30 cellular contexts compared by ENCODE assay signal in genomic region chr1:16226129-16226494, GRCh38. TPM values are rescaled to one million over a fixed set of nuclear protein-coding genes. Genes with fewer than 3 reads are reported as not detected.
DNase-seq lines count a peak whose midpoint lies in the region; ATAC-seq, FAIRE-seq and TF ChIP-seq lines count a peak whose summit lies in the region.
"Had no signal": no experiment of that assay in that cellular context is flagged by ENCODE, and none has a peak within 500 bp of the region (broad histone marks: within the 10 kb centered on the region; RNA-seq: fewer than 3 reads in every experiment).

No MANE protein-coding gene starts in this region.

- no peak overlapping the region for H3K9ac ChIP-seq in liver (ENCODE audit: low read depth in 1 of 2, low read length in 2 of 2)
- no peak overlapping the region for H3K9ac ChIP-seq in HepG2 (ENCODE audit: insufficient read depth, low read depth, low read length)
- no peak overlapping the region for H3K9ac ChIP-seq in iPS-15b (ENCODE audit: low read depth, low read length)
- H3K9ac ChIP-seq: GM23248 had no signal

- H3K27ac ChIP-seq in liver (ENCODE audit: low read depth in 1 of 2, low read length in 2 of 2): no peak overlapping the region
- no peak overlapping the region for H3K27ac ChIP-seq in HepG2 (ENCODE audit: extremely low read length, insufficient read depth, low read length)
- no peak overlapping the region for H3K27ac ChIP-seq in CD8-positive, alpha-beta memory T cell (ENCODE audit: low read depth, low read length)
- H3K27ac ChIP-seq: ascending aorta, GM23248, PC-9, suprapubic skin, vagina had no signal

- TF ChIP-seq POLR2A in HepG2 (IDR thresholded peaks at IDR 0.05; ENCODE audit: insufficient read depth in 1 of 2, low read depth in 2 of 2, low read length in 2 of 2): no peak

- H3K4me2 ChIP-seq in HepG2 (ENCODE audit: low read depth, low read length): no peak overlapping the region
- H3K4me2 ChIP-seq: PC-9 had no signal

- TF ChIP-seq EP300 in HepG2 (IDR thresholded peaks at IDR 0.05; ENCODE audit: low read depth in 2 of 2, low read length in 2 of 2): no peak
- no peak for TF ChIP-seq EP300 in HepG2 (CRISPR knock-in tag; IDR thresholded peaks at IDR 0.05; ENCODE audit: borderline replicate concordance)

- ATAC-seq in HepG2 (no peak), GM21528 (IDR thresholded peaks at IDR 0.05; ENCODE audit: low FRiP score, unreplicated experiment) (no peak), GM18858 (IDR thresholded peaks at IDR 0.05; ENCODE audit: unreplicated experiment) (no peak)
- ATAC-seq: stimulated activated memory B cell treated with anti-CD40 and anti-IgM and Interleukin-4, amounts not matched to agents 10 μg/mL and 1 μg/mL and 100 μg/mL, for 72 hours had no signal

- BruUV-seq in HepG2 (replicated peaks; lab: Mats Ljungman, UMichigan): no TSS peak

- H3K9me3 Mint-ChIP-seq in neural crest cell: no peaks in the 10 kb centered on the region
- H3K9me3 Mint-ChIP-seq in CD8-positive, alpha-beta memory T cell: peaks cover 0 to 8% (median 3%) of the 10 kb centered on the region in 5 donors
- H3K9me3 Mint-ChIP-seq: central memory CD8-positive, alpha-beta T cell; dendritic cell treated with granulocyte-macrophage colony-stimulating factor and Interleukin-4, amounts not matched to agents 40 ng/mL and 50 ng/mL, for 4 days; T-helper 2 cell treated with Interferon-gamma antibody and Interleukin-4, amounts not matched to agents 5 μg/mL and 100 μg/mL, for 36 hours had no signal

- FAIRE-seq in HepG2 (lab: Jason Lieb, UNC): no peak
- FAIRE-seq: D721Med, GM18507, pancreas had no signal

- TF ChIP-seq CTCF in liver (IDR thresholded peaks at IDR 0.05; ENCODE audit: low read depth, low read length, missing input control): no peak
- no peak for TF ChIP-seq CTCF in HepG2 (CRISPR knock-in tag; IDR thresholded peaks at IDR 0.05)
- TF ChIP-seq CTCF in neural crest cell (conservative IDR thresholded peaks at IDR 0.05): no peak

- H3K79me2 ChIP-seq in HepG2 (ENCODE audit: insufficient read depth, low read length): no peaks in the 10 kb centered on the region

- H3K4me1 ChIP-seq in liver (ENCODE audit: control insufficient read depth in 4 of 4, insufficient read depth in 4 of 4, low read length in 3 of 4) (peaks cover 1 to 12% (median 6%) of the 10 kb centered on the region in 4 donors), HepG2 (ENCODE audit: insufficient read depth, low read length) (no peaks in the 10 kb centered on the region), iPS-15b (ENCODE audit: control insufficient read depth, insufficient read depth, low read length) (peaks cover 7% of the 10 kb centered on the region)
- no peaks in the 10 kb centered on the region for H3K4me1 ChIP-seq in CD8-positive, alpha-beta memory T cell (ENCODE audit: insufficient read depth, low read length)
- H3K4me1 ChIP-seq: pancreas had no signal

- H3K27ac Mint-ChIP-seq in neural crest cell (ENCODE audit: unreplicated experiment): no peak overlapping the region
- peak overlapping the region in 1 of 8 donors; percentile 8 for H3K27ac Mint-ChIP-seq in CD8-positive, alpha-beta memory T cell
- H3K27ac Mint-ChIP-seq: activated naive CD8-positive, alpha-beta T cell treated with anti-CD3 and anti-CD28 coated beads, Interleukin-2, amount 10 ng/mL, durations not matched to agents 7 days and 5 days; dendritic cell treated with granulocyte-macrophage colony-stimulating factor and Interleukin-4, amounts not matched to agents 40 ng/mL and 50 ng/mL, for 4 days; naive thymus-derived CD4-positive, alpha-beta T cell; stimulated activated memory B cell treated with anti-CD40 and anti-IgM and Interleukin-4, amounts not matched to agents 10 μg/mL and 1 μg/mL and 100 μg/mL, for 72 hours; T-helper 2 cell treated with Interferon-gamma antibody and Interleukin-4, amounts not matched to agents 5 μg/mL and 100 μg/mL, for 36 hours had no signal

- in situ Hi-C loops in HepG2 (cut with HindIII; ENCODE audit: extremely low pct_ligation_motif_present, low pct_unique_long_range_greater_than_20kb): no loop called here

- intact Hi-C loops in HepG2 (cut with micrococcal nuclease; ENCODE audit: unreplicated experiment): no loop called here

- H3K27me3 ChIP-seq in liver (ENCODE audit: control insufficient read depth in 4 of 4, insufficient read depth in 4 of 4, low read length in 3 of 4): no peaks in the 10 kb centered on the region
- H3K27me3 ChIP-seq in HepG2 (ENCODE audit: control insufficient read depth in 1 of 2, insufficient read depth in 2 of 2, low read length in 2 of 2): peaks cover 1 to 8% of the 10 kb centered on the region in 2 experiments; a peak in 3 of 5 replicates
- peaks cover 55% of the 10 kb centered on the region for H3K27me3 ChIP-seq in iPS-15b (ENCODE audit: control insufficient read depth, insufficient read depth, low read length)
- H3K27me3 ChIP-seq in CD8-positive, alpha-beta memory T cell (ENCODE audit: insufficient read depth, low read length, poor library complexity, severe bottlenecking): peaks cover 3% of the 10 kb centered on the region
- H3K27me3 ChIP-seq: pancreas, vagina had no signal

- TF ChIP-seq RAD21 in liver (IDR thresholded peaks at IDR 0.05) (no peak), HepG2 (CRISPR knock-in tag; IDR thresholded peaks at IDR 0.05) (no peak)

- H3K9me3 ChIP-seq in liver (ENCODE audit: control insufficient read depth in 4 of 4, low read length in 3 of 4) (no peaks in the 10 kb centered on the region), HepG2 (ENCODE audit: low read length) (no peaks in the 10 kb centered on the region), iPS-15b (ENCODE audit: control insufficient read depth, insufficient read depth, low read length) (no peaks in the 10 kb centered on the region)
- no peaks in the 10 kb centered on the region for H3K9me3 ChIP-seq in CD8-positive, alpha-beta memory T cell (ENCODE audit: low read length)
- H3K9me3 ChIP-seq: ascending aorta, pancreas, suprapubic skin, vagina had no signal

- H3K36me3 Mint-ChIP-seq in neural crest cell (ENCODE audit: low read depth): no peaks in the 10 kb centered on the region
- H3K36me3 Mint-ChIP-seq in CD8-positive, alpha-beta memory T cell: peaks cover 0 to 10% (median 3%) of the 10 kb centered on the region in 3 donors

- POLR2A ChIA-PET in HepG2 (lab: Yijun Ruan, JAX): interaction anchor here (0.7 kb wide), 1 partner anchor 121 kb away, joined by 4 read pairs; no protein-coding TSS in a partner anchor
- POLR2A ChIA-PET in CD8-positive, alpha-beta memory T cell (lab: Charles Lee): no interaction called here

- H3K27me3 Mint-ChIP-seq in neural crest cell (ENCODE audit: low read depth): peaks cover 80% of the 10 kb centered on the region
- H3K27me3 Mint-ChIP-seq in CD8-positive, alpha-beta memory T cell: peaks cover 32 to 42% of the 10 kb centered on the region in 2 donors

- DNase-seq in HepG2 (ENCODE audit: low spot score) (no peak), neural crest cell (ENCODE audit: low read depth, low spot score) (no peak), dermis blood vessel endothelial cell (no peak)
- no peak for DNase-seq in CD8-positive, alpha-beta memory T cell
- DNase-seq: activated CD4-positive, alpha-beta T cell treated with anti-CD3 and anti-CD28 coated beads for 4 hours; activated CD8-positive, alpha-beta memory T cell treated with anti-CD3 and anti-CD28 coated beads for 24 hours; activated effector memory CD4-positive, alpha-beta T cell treated with Interleukin-2 at 50 U/mL for 16 hours; activated naive CD8-positive, alpha-beta T cell treated with anti-CD3 and anti-CD28 coated beads, Interleukin-2, amount 10 ng/mL, durations not matched to agents 7 days and 5 days; CD4-positive, CD25-positive, alpha-beta regulatory T cell; naive thymus-derived CD4-positive, alpha-beta T cell; NCI-H1105 treated with DMSO at 0.1 percent for 48 hours; NCI-H1930; NCI-H524 treated with DMSO at 0.1 percent for 48 hours; PC-9; stimulated activated CD4-positive, alpha-beta T cell treated with anti-CD3 and anti-CD28 coated beads, Interleukin-4, amount 100 ng/mL, for 4 hours had no signal

- H3K4me1 Mint-ChIP-seq in neural crest cell: peaks cover 19% of the 10 kb centered on the region
- H3K4me1 Mint-ChIP-seq in CD8-positive, alpha-beta memory T cell: peaks cover 0 to 1% (median 0%) of the 10 kb centered on the region in 3 donors
- H3K4me1 Mint-ChIP-seq: activated naive CD8-positive, alpha-beta T cell treated with anti-CD3 and anti-CD28 coated beads, Interleukin-2, amount 10 ng/mL, durations not matched to agents 7 days and 5 days; central memory CD8-positive, alpha-beta T cell had no signal

- 93% methylated on average over 7 of the region's 7 CpGs for WGBS in liver
- WGBS in HepG2 (ENCODE audit: low lambda C conversion rate): 57% methylated on average over 7 of the region's 7 CpGs

- H3K4me3 ChIP-seq in liver (ENCODE audit: low read depth in 1 of 3, low read length in 3 of 3) (peak overlapping the region in 2 of 3 donors; percentile 49 to 61), HepG2 (replicated peaks in 1 of 3; ENCODE audit: insufficient read depth in 1 of 3, low read depth in 2 of 3, low read length in 3 of 3) (no peak overlapping the region), iPS-15b (ENCODE audit: low read depth, low read length) (peak overlapping the region; percentile 73)
- no peak overlapping the region for H3K4me3 ChIP-seq in CD8-positive, alpha-beta memory T cell (ENCODE audit: low read length)
- H3K4me3 ChIP-seq: PC-9 had no signal

- CTCF ChIA-PET in HepG2 (lab: Yijun Ruan, JAX; ENCODE audit: low intra/inter-chr PET ratio, low total read pairs): no interaction called here
- CTCF ChIA-PET in CD8-positive, alpha-beta memory T cell (lab: Charles Lee): interaction anchor here (1.2 kb wide), 1 partner anchor 147 kb away, joined by 3 read pairs; no protein-coding TSS in a partner anchor

- H2AFZ ChIP-seq in HepG2 (ENCODE audit: low read length): no peak overlapping the region
- H2AFZ ChIP-seq: PC-9 had no signal

- H4K20me1 ChIP-seq in HepG2 (ENCODE audit: insufficient read depth, low read length): no peaks in the 10 kb centered on the region

- H3K36me3 ChIP-seq in liver (ENCODE audit: control insufficient read depth in 4 of 4, insufficient read depth in 3 of 4, low read depth in 1 of 4, low read length in 3 of 4): no peaks in the 10 kb centered on the region
- H3K36me3 ChIP-seq in HepG2 (replicated peaks in 1 of 2; ENCODE audit: control insufficient read depth in 1 of 2, insufficient read depth in 2 of 2, low read length in 2 of 2): no peaks in the 10 kb centered on the region
- H3K36me3 ChIP-seq in iPS-15b (ENCODE audit: control insufficient read depth, insufficient read depth, low read length): no peaks in the 10 kb centered on the region
- H3K36me3 ChIP-seq in CD8-positive, alpha-beta memory T cell (ENCODE audit: insufficient read depth, low read length): no peaks in the 10 kb centered on the region
- H3K36me3 ChIP-seq: ascending aorta, pancreas, suprapubic skin, vagina had no signal

- peak overlapping the region; percentile 59 for H3K4me3 Mint-ChIP-seq in neural crest cell
- no peak overlapping the region for H3K4me3 Mint-ChIP-seq in CD8-positive, alpha-beta memory T cell
- H3K4me3 Mint-ChIP-seq: activated naive CD8-positive, alpha-beta T cell treated with anti-CD3 and anti-CD28 coated beads, Interleukin-2, amount 10 ng/mL, durations not matched to agents 7 days and 5 days; central memory CD8-positive, alpha-beta T cell; dendritic cell treated with granulocyte-macrophage colony-stimulating factor and Interleukin-4, amounts not matched to agents 40 ng/mL and 50 ng/mL, for 4 days; stimulated activated memory B cell treated with anti-CD40 and anti-IgM and Interleukin-4, amounts not matched to agents 10 μg/mL and 1 μg/mL and 100 μg/mL, for 72 hours; T-helper 2 cell treated with Interferon-gamma antibody and Interleukin-4, amounts not matched to agents 5 μg/mL and 100 μg/mL, for 36 hours had no signal

RNA-seq across cellular contexts. Expression of gene CPLANE2, which starts 10.9 kb away (rescaled TPM):
- 1 to 10 TPM; 2.5 to 2.7 TPM for total RNA-seq in liver
- polyA plus RNA-seq in liver: 1 to 10 TPM in 1 of 2 donors, under 1 TPM in 1; 0.96 to 2.4 TPM
- 0.98 and 1.6 TPM in 2 replicates for total RNA-seq in HepG2 (2016; rRNA removed; fragmentation: Illumina TruSeq; extraction: Trizol)
- 0.62 and 0.71 TPM in 2 replicates for total RNA-seq in HepG2 (2016; cell fraction: cytosol; rRNA removed; fragmentation: Illumina TruSeq; extraction: Trizol; ENCODE audit: low read depth)
- 1.00 and 1.9 TPM in 2 replicates for total RNA-seq in HepG2 (2016; cell fraction: insoluble cytoplasmic fraction; rRNA removed; fragmentation: Illumina TruSeq; extraction: Trizol)
- total RNA-seq in HepG2 (2016; cell fraction: membrane; rRNA removed; fragmentation: Illumina TruSeq; extraction: Trizol): 1.8 and 1.9 TPM in 2 replicates
- total RNA-seq in HepG2 (2016; cell fraction: nucleus; rRNA removed; fragmentation: Illumina TruSeq; extraction: Trizol): 0.99 and 1.3 TPM in 2 replicates
- 0.27 and 0.29 TPM in 2 replicates for polyA plus RNA-seq in HepG2 (2011; rRNA removed)
- polyA plus RNA-seq in HepG2 (2011; cell fraction: cytosol; rRNA removed): 0.12 and 0.42 TPM in 2 replicates
- polyA plus RNA-seq in HepG2 (2011; cell fraction: nucleus; rRNA removed): 0.43 and 0.48 TPM in 2 replicates
- polyA plus RNA-seq in HepG2 (2012): 0.38 and 0.53 TPM in 2 replicates
- 0.38 and 0.65 TPM in 2 replicates for polyA plus RNA-seq in HepG2 (2016; cell fraction: cytosol; fragmentation: Illumina TruSeq; extraction: Trizol; ENCODE audit: low read depth)
- 0.47 and 0.85 TPM in 2 replicates for polyA plus RNA-seq in HepG2 (2016; cell fraction: insoluble cytoplasmic fraction; fragmentation: Illumina TruSeq; extraction: Trizol; ENCODE audit: low read depth)
- polyA plus RNA-seq in HepG2 (2016; cell fraction: membrane; fragmentation: Illumina TruSeq; extraction: Trizol; ENCODE audit: low read depth): 0.76 and 1.2 TPM in 2 replicates
- polyA plus RNA-seq in HepG2 (2016; cell fraction: nucleus; fragmentation: Illumina TruSeq; extraction: Trizol; ENCODE audit: insufficient read depth, low read depth): 0.41 and 2.0 TPM in 2 replicates
- 4.2 and 10.4 TPM in 2 replicates for polyA minus RNA-seq in HepG2 (2011; rRNA and poly(A)+ RNA removed; ENCODE audit: low replicate concordance)
- 2.1 TPM in 1 of 2 replicates, not detected in the other for polyA minus RNA-seq in HepG2 (2011; cell fraction: cytosol; rRNA and poly(A)+ RNA removed)
- polyA minus RNA-seq in HepG2 (2011; cell fraction: nucleus; rRNA and poly(A)+ RNA removed): 0.39 and 1.1 TPM in 2 replicates
- 11.4 and 11.8 TPM in 2 replicates for total RNA-seq in neural crest cell
- total RNA-seq in CD8-positive, alpha-beta memory T cell: 1 to 10 TPM; 5.2 to 5.6 TPM
- 2.6 TPM for polyA plus RNA-seq in CD8-positive, alpha-beta memory T cell
- 9.5 and 10.3 TPM in 2 replicates for total RNA-seq in dermis blood vessel endothelial cell
- total RNA-seq: ascending aorta had no signal

RNA-seq across cellular contexts. Expression of gene ARHGEF19, which starts 13.7 kb away (rescaled TPM):
- total RNA-seq in liver (1 to 10 TPM in 1 of 2 donors, under 1 TPM in 1; 0.79 to 3.0 TPM), HepG2 (2016; rRNA removed; fragmentation: Illumina TruSeq; extraction: Trizol) (1.8 and 2.0 TPM in 2 replicates), neural crest cell (7.7 and 9.0 TPM in 2 replicates), dermis blood vessel endothelial cell (2.7 and 3.3 TPM in 2 replicates)
- polyA plus RNA-seq in liver (1 to 10 TPM; 1.9 to 3.2 TPM), HepG2 (2011; rRNA removed) (1.7 and 2.2 TPM in 2 replicates)
- 0.53 and 1.0 TPM in 2 replicates for total RNA-seq in HepG2 (2016; cell fraction: cytosol; rRNA removed; fragmentation: Illumina TruSeq; extraction: Trizol; ENCODE audit: low read depth)
- total RNA-seq in HepG2 (2016; cell fraction: insoluble cytoplasmic fraction; rRNA removed; fragmentation: Illumina TruSeq; extraction: Trizol): 1.4 and 2.3 TPM in 2 replicates
- 1.3 and 1.5 TPM in 2 replicates for total RNA-seq in HepG2 (2016; cell fraction: membrane; rRNA removed; fragmentation: Illumina TruSeq; extraction: Trizol)
- 1.9 and 2.1 TPM in 2 replicates for total RNA-seq in HepG2 (2016; cell fraction: nucleus; rRNA removed; fragmentation: Illumina TruSeq; extraction: Trizol)
- 1.7 and 2.2 TPM in 2 replicates for polyA plus RNA-seq in HepG2 (2011; cell fraction: cytosol; rRNA removed)
- polyA plus RNA-seq in HepG2 (2011; cell fraction: nucleus; rRNA removed): 9.9 and 10.1 TPM in 2 replicates
- polyA plus RNA-seq in HepG2 (2012): 0.88 and 1.6 TPM in 2 replicates
- polyA plus RNA-seq in HepG2 (2016; cell fraction: cytosol; fragmentation: Illumina TruSeq; extraction: Trizol; ENCODE audit: low read depth): 0.47 and 1.2 TPM in 2 replicates
- 1.7 and 2.2 TPM in 2 replicates for polyA plus RNA-seq in HepG2 (2016; cell fraction: insoluble cytoplasmic fraction; fragmentation: Illumina TruSeq; extraction: Trizol; ENCODE audit: low read depth)
- polyA plus RNA-seq in HepG2 (2016; cell fraction: membrane; fragmentation: Illumina TruSeq; extraction: Trizol; ENCODE audit: low read depth): 0.94 and 1.7 TPM in 2 replicates
- polyA plus RNA-seq in HepG2 (2016; cell fraction: nucleus; fragmentation: Illumina TruSeq; extraction: Trizol; ENCODE audit: insufficient read depth, low read depth): 4.0 and 5.0 TPM in 2 replicates
- 1.3 and 7.5 TPM in 2 replicates for polyA minus RNA-seq in HepG2 (2011; rRNA and poly(A)+ RNA removed; ENCODE audit: low replicate concordance)
- 0.69 and 0.79 TPM in 2 replicates for polyA minus RNA-seq in HepG2 (2011; cell fraction: cytosol; rRNA and poly(A)+ RNA removed)
- 1.4 and 2.1 TPM in 2 replicates for polyA minus RNA-seq in HepG2 (2011; cell fraction: nucleus; rRNA and poly(A)+ RNA removed)
- 1 to 10 TPM; 6.8 to 7.8 TPM for total RNA-seq in CD8-positive, alpha-beta memory T cell
- polyA plus RNA-seq in CD8-positive, alpha-beta memory T cell: 12.7 TPM

Comparison
In these comparisons a context has a peak if more than half of its experiments do, and no peak if none do; other contexts are left out.
1. H3K4me3 ChIP-seq: peak in liver (2 of 3) and iPS-15b (single experiment); none in HepG2 (0 of 3) and CD8-positive, alpha-beta memory T cell (single experiment).